10 cellular contexts compared by ENCODE assay signal in the genomic region with DNA sequence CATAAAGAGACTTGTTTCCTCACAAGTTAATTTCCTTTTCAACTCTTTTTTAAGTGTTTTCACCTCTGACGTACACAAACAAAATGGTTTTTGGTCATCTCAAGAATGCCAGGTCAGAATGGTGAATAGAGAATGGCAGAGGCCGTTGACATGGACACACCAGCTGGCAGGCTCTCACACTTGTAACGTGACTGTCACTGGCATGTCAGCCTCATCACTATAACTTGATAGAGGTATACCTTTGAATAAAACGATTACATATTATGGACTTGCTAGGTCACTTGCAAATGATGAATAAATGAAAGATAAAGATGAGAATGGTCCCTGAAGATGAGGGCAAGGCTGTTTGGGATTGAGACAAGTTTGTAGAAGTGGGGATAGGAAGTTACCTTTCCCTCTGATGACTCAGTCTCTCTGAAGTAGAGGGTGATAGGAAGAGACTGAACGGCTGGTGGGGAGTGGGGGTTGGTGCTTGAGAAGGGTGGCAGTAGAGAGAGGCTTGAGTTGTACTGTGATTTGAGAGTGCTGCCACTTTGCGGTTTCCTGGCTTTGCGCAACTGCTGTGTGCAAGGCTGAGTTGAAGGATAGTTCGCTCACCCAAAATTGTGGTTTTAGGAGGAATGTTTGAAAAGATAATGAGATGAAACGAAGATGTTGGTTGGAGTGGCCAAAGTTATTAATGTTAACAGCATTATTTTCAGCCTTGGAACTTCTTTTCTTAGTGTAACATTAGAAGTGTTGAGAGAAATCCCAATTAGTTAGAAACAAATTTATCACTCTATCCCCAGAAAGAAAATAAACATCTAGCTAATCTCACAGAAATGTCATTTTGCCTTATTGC. TPM values are rescaled to one million over a fixed set of nuclear protein-coding genes. Genes with fewer than 3 reads are reported as not detected.
DNase-seq lines count a peak whose midpoint lies in the region; FAIRE-seq and TF ChIP-seq lines count a peak whose summit lies in the region.
"Had no signal": no experiment of that assay in that cellular context is flagged by ENCODE, and none has a peak within 500 bp of the region (broad histone marks: within the 10 kb centered on the region; RNA-seq: fewer than 3 reads in every experiment).

No MANE protein-coding gene starts in this region.

- peaks cover 39% of the 10 kb centered on the region for H3K36me3 Mint-ChIP-seq in activated naive CD4-positive, alpha-beta T cell treated with anti-CD3 and anti-CD28 coated beads, Interleukin-2, amount 10 ng/mL, durations not matched to agents 7 days and 5 days

- intact Hi-C loops in testis (cut with DNase I; ENCODE audit: low total_unique reads): no loop called here

- FAIRE-seq in GM19239 (lab: Jason Lieb, UNC): no peak
- FAIRE-seq: endometrium had no signal

- H3K27ac Mint-ChIP-seq in activated naive CD4-positive, alpha-beta T cell treated with anti-CD3 and anti-CD28 coated beads, Interleukin-2, amount 10 ng/mL, durations not matched to agents 7 days and 5 days: peak overlapping the region; percentile 58

- no peaks in the 10 kb centered on the region for H3K4me1 ChIP-seq in testis

- CTCF ChIA-PET in activated naive CD4-positive, alpha-beta T cell treated with anti-CD3 and anti-CD28 coated beads, Interleukin-2, amount 10 ng/mL, durations not matched to agents 7 days and 5 days (lab: Charles Lee): interaction anchor here (0.7 to 2.1 kb wide), 5 partner anchors 10 to 114 kb away, joined by 3 to 14 read pairs (median 8); no protein-coding TSS in a partner anchor

- no peaks in the 10 kb centered on the region for H3K27me3 ChIP-seq in testis
- H3K27me3 ChIP-seq in MG63: no peaks in the 10 kb centered on the region

- no peaks in the 10 kb centered on the region for H3K27me3 Mint-ChIP-seq in activated naive CD4-positive, alpha-beta T cell treated with anti-CD3 and anti-CD28 coated beads, Interleukin-2, amount 10 ng/mL, durations not matched to agents 7 days and 5 days

- no peak for TF ChIP-seq CTCF in GM12865 (IDR thresholded peaks at IDR 0.05; ENCODE audit: insufficient read depth, low read depth, low read length, missing control alignments)
- no peak for TF ChIP-seq CTCF in testis (IDR thresholded peaks at IDR 0.05)

- H3K4me1 Mint-ChIP-seq in activated naive CD4-positive, alpha-beta T cell treated with anti-CD3 and anti-CD28 coated beads, Interleukin-2, amount 10 ng/mL, durations not matched to agents 7 days and 5 days: peaks cover 52% of the 10 kb centered on the region

- no peak for TF ChIP-seq POLR2A in testis (IDR thresholded peaks at IDR 0.05)

- no peaks in the 10 kb centered on the region for H3K9me3 ChIP-seq in testis
- no peaks in the 10 kb centered on the region for H3K9me3 ChIP-seq in MG63
- H3K9me3 ChIP-seq: thoracic aorta had no signal

- no peak overlapping the region for H3K27ac ChIP-seq in testis
- H3K27ac ChIP-seq: thoracic aorta had no signal

- no peaks in the 10 kb centered on the region for H3K9me3 Mint-ChIP-seq in activated naive CD4-positive, alpha-beta T cell treated with anti-CD3 and anti-CD28 coated beads, Interleukin-2, amount 10 ng/mL, durations not matched to agents 7 days and 5 days

- H3K36me3 ChIP-seq in testis (ENCODE audit: low read depth, missing control alignments) (no peaks in the 10 kb centered on the region), MG63 (peaks cover 37% of the 10 kb centered on the region)

- H3K4me3 ChIP-seq in GM12865 (ENCODE audit: low read depth, low read length) (no peak overlapping the region), testis (no peak overlapping the region), MG63 (no peak overlapping the region)
- H3K4me3 ChIP-seq: thoracic aorta had no signal

- 74 to 75% methylated on average over 9 of the region's 9 CpGs for WGBS in testis, 2 donors

- H3K4me3 Mint-ChIP-seq in activated naive CD4-positive, alpha-beta T cell treated with anti-CD3 and anti-CD28 coated beads, Interleukin-2, amount 10 ng/mL, durations not matched to agents 7 days and 5 days: no peak overlapping the region

- DNase-seq in GM12865 (ENCODE audit: low read depth) (peak; percentile 26), SIG-M5 (lab: John Stamatoyannopoulos, UW) (peak; percentile 59), testis (no peak), GM19239 (ENCODE audit: insufficient read length, low spot score) (no peak), germinal center (ENCODE audit: low spot score) (no peak), MG63 (no peak)
- DNase-seq in activated naive CD4-positive, alpha-beta T cell treated with anti-CD3 and anti-CD28 coated beads, Interleukin-2, amount 10 ng/mL, durations not matched to agents 7 days and 5 days: peak; percentile 65
- DNase-seq in stimulated activated CD4-positive, alpha-beta T cell treated with anti-CD3 and anti-CD28 coated beads, Interleukin-12 subunit alpha, Interleukin-12 subunit beta, amount 100 ng/mL, for 48 hours (ENCODE audit: low read depth in 2 of 3, low spot score in 1 of 3): peak; percentile 12 to 42 (median 30)

RNA-seq across cellular contexts. Expression of a gene that starts 30.3 kb away (rescaled TPM):
- 10 to 100 TPM; 63.4 to 77.9 TPM for total RNA-seq in testis
- polyA plus RNA-seq in testis (ENCODE audit: insufficient read depth, low read depth, low replicate concordance): 327 TPM
- 40.7 and 73.5 TPM in 2 replicates for total RNA-seq in MG63 (2014; rRNA removed; shearing (Covaris generic); ENCODE audit: low replicate concordance)

Comparison
In these comparisons a context has a peak if more than half of its experiments do, and no peak if none do; other contexts are left out.
1. DNase-seq: peak in GM12865 (single experiment), SIG-M5 (single experiment), activated naive CD4-positive, alpha-beta T cell treated with anti-CD3 and anti-CD28 coated beads, Interleukin-2, amount 10 ng/mL, durations not matched to agents 7 days and 5 days (single experiment) and stimulated activated CD4-positive, alpha-beta T cell treated with anti-CD3 and anti-CD28 coated beads, Interleukin-12 subunit alpha, Interleukin-12 subunit beta, amount 100 ng/mL, for 48 hours (3 of 3); none in testis (single experiment), GM19239 (single experiment), germinal center (single experiment) and MG63 (single experiment).